Comparison of ENCODE assay signal across 5 cellular contexts in the genomic region with DNA sequence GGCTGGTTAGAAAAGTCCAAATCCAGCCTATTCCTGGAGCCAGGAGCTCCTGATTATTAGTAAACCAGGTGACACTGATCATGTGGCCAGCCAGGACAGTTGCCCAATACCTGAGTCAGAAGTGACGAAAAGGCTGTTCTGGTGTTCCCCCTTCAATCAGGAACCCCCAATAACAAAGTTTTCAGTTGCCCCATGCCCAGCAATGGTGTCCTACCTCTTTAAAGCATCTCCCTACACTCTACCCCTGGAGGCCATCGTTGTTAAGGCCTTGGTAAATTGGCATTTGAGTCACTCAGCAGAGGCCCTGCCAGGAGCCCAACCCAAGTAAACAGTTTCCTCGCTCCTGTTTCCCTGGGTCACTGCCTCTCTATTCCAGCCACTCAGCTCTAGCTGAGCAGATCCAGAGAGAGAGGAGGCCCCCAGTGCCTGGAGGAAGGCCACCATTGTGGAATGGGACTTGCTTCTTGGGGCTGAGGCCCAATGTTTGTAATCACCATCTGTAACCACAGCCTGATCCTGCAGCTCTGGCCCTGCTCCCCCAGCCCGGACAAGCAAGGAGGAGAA. TPM values are rescaled to one million over a fixed set of nuclear protein-coding genes. Genes with fewer than 3 reads are reported as not detected.
DNase-seq lines count a peak whose midpoint lies in the region; ATAC-seq and TF ChIP-seq lines count a peak whose summit lies in the region.

No MANE protein-coding gene starts in this region.

- no peak for TF ChIP-seq CTCF in PC-3 (conservative IDR thresholded peaks at IDR 0.05; ENCODE audit: low read depth, low read length)
- no peak for TF ChIP-seq CTCF in smooth muscle cell (IDR thresholded peaks at IDR 0.05; ENCODE audit: borderline replicate concordance, insufficient read depth, poor library complexity, severe bottlenecking)

- peak; percentile 94 for ATAC-seq in PC-3
- ATAC-seq in HG03159 (IDR thresholded peaks at IDR 0.05; ENCODE audit: unreplicated experiment) = no peak

- H3K79me2 ChIP-seq in PC-3 (ENCODE audit: low read length) = no peaks in the 10 kb centered on the region
- no peaks in the 10 kb centered on the region for H3K79me2 ChIP-seq in smooth muscle cell (ENCODE audit: low read depth)

- no peaks in the 10 kb centered on the region for H3K27me3 ChIP-seq in PC-3 (ENCODE audit: low read length)
- H3K27me3 ChIP-seq in smooth muscle cell (ENCODE audit: low read depth) = no peaks in the 10 kb centered on the region

- H3K4me3 ChIP-seq in PC-3 (ENCODE audit: low read length) (no peak overlapping the region), smooth muscle cell (no peak overlapping the region)

- intact Hi-C loops in PC-3 (cut with micrococcal nuclease) = loop anchor here (5.0 to 10.0 kb wide), 2 partner anchors 79 to 132 kb away; no protein-coding TSS in a partner anchor

- 22% methylated on average over 4 of the region's 4 CpGs for WGBS in smooth muscle cell (ENCODE audit: low lambda C conversion rate)

- H3K9me2 ChIP-seq in PC-3 (replicated peaks; ENCODE audit: low read length) = no peaks in the 10 kb centered on the region

- peaks cover 8% of the 10 kb centered on the region; the same call in 1 of the 2 replicates for H3K36me3 ChIP-seq in PC-3 (ENCODE audit: low read depth, low read length)
- no peaks in the 10 kb centered on the region for H3K36me3 ChIP-seq in smooth muscle cell (ENCODE audit: low read depth)

- H2AFZ ChIP-seq in PC-3 (ENCODE audit: low read length) = no peak overlapping the region
- no peak overlapping the region for H2AFZ ChIP-seq in smooth muscle cell (ENCODE audit: low read depth)

- peak overlapping the region; percentile 38 for H3K27ac ChIP-seq in PC-3 (ENCODE audit: low read length)
- H3K27ac ChIP-seq in smooth muscle cell (ENCODE audit: low read depth) = peak overlapping the region; percentile 77

- CTCF ChIA-PET in PC-3 (lab: Charles Lee) = interaction anchor here (0.7 kb wide), 1 partner anchor 25 kb away, joined by 3 read pairs; a partner anchor contains a TSS

- BruUV-seq in PC-3 (replicated peaks; lab: Mats Ljungman, UMichigan) = TSS peak; percentile 4

- H3K4me2 ChIP-seq in PC-3 (ENCODE audit: low read length) = 0 out of 2 replicates have a peak overlapping the region, but pooled peaks have one; percentile 13
- peak overlapping the region; percentile 70 for H3K4me2 ChIP-seq in smooth muscle cell

- DNase-seq in PC-3 = peak; percentile 72
- DNase-seq in fibroblast of gingiva (ENCODE audit: low read depth) = peak; percentile 88
- DNase-seq in smooth muscle cell (lab: John Stamatoyannopoulos, UW; ENCODE audit: unreplicated experiment) = peak; percentile 18
- no peak for DNase-seq in NCI-H1417 treated with DMSO at 0.1 percent for 48 hours (lab: John Stamatoyannopoulos, UW)

- POLR2A ChIA-PET in PC-3 (lab: Charles Lee; ENCODE audit: unreplicated experiment) = interaction anchor here (0.6 kb wide), 1 partner anchor 829 kb away, joined by 3 read pairs; no protein-coding TSS in a partner anchor

- no peaks in the 10 kb centered on the region for H3K9me3 ChIP-seq in PC-3 (ENCODE audit: low read length)
- no peaks in the 10 kb centered on the region for H3K9me3 ChIP-seq in smooth muscle cell (replicated peaks; ENCODE audit: low read depth)

- H3K4me1 ChIP-seq in PC-3 (ENCODE audit: insufficient read depth, low read length) (peaks cover 13% of the 10 kb centered on the region), smooth muscle cell (ENCODE audit: low read depth) (peaks cover 21% of the 10 kb centered on the region)

- no peak overlapping the region for H3K9ac ChIP-seq in PC-3 (ENCODE audit: low read length)
- H3K9ac ChIP-seq in smooth muscle cell (ENCODE audit: low read depth) = peak overlapping the region; percentile 3

- no peaks in the 10 kb centered on the region for H4K20me1 ChIP-seq in PC-3 (ENCODE audit: low read length)
- no peaks in the 10 kb centered on the region for H4K20me1 ChIP-seq in smooth muscle cell (ENCODE audit: low read depth)

- H3F3A ChIP-seq in PC-3 (ENCODE audit: low read length, unreplicated experiment) (no peaks in the 10 kb centered on the region), smooth muscle cell (ENCODE audit: low read depth) (peaks cover 23% of the 10 kb centered on the region)

RNA-seq across cellular contexts. Expression of a gene that starts 25.0 kb away (rescaled TPM):
- total RNA-seq in PC-3 (2014; rRNA removed) (16.1 and 27.1 TPM in 2 replicates), smooth muscle cell (31.0 and 40.9 TPM in 2 replicates)
- 92.8 and 98.4 TPM in 2 replicates for polyA plus RNA-seq in smooth muscle cell

RNA-seq across cellular contexts. Expression of a gene that starts 25.5 kb away (rescaled TPM):
- total RNA-seq in PC-3 (2014; rRNA removed) (7.1 and 7.3 TPM in 2 replicates), smooth muscle cell (6.2 and 13.3 TPM in 2 replicates)
- polyA plus RNA-seq in smooth muscle cell = 15.8 and 24.1 TPM in 2 replicates

RNA-seq across cellular contexts. Expression of a gene that starts 43.6 kb away (rescaled TPM):
- total RNA-seq in PC-3 (2014; rRNA removed) (not detected in 2 replicates), smooth muscle cell (0.27 TPM in 1 of 2 replicates, not detected in the other)
- 0.21 TPM in 1 of 2 replicates, not detected in the other for polyA plus RNA-seq in smooth muscle cell

RNA-seq across cellular contexts. Expression of a gene that starts 58.0 kb away (rescaled TPM):
- 95.0 and 97.3 TPM in 2 replicates for total RNA-seq in PC-3 (2014; rRNA removed)
- 60.2 and 96.5 TPM in 2 replicates for total RNA-seq in smooth muscle cell
- 65.6 and 66.3 TPM in 2 replicates for polyA plus RNA-seq in smooth muscle cell

RNA-seq across cellular contexts. Expression of a gene that starts 58.3 kb away (rescaled TPM):
- 1.7 and 6.5 TPM in 2 replicates for total RNA-seq in PC-3 (2014; rRNA removed)
- total RNA-seq in smooth muscle cell = 2.5 and 2.9 TPM in 2 replicates
- polyA plus RNA-seq in smooth muscle cell = 2.4 and 5.1 TPM in 2 replicates
